Comparison of ENCODE assay signal across 8 cellular contexts in genomic region chr6:52498538-52499017, GRCh38.
A peak's percentile ranks its signal among the peaks of the same experiment; 100 is the strongest.
DNase-seq lines count a peak whose midpoint lies in the region; ATAC-seq, FAIRE-seq and TF ChIP-seq lines count a peak whose summit lies in the region.

No MANE protein-coding gene starts in this region.

- ATAC-seq in GM21528 (IDR thresholded peaks at IDR 0.05; ENCODE audit: low FRiP score, unreplicated experiment): peak; percentile 53
- ATAC-seq in HG03520 (IDR thresholded peaks at IDR 0.05; ENCODE audit: unreplicated experiment): peak; percentile 39
- peak; percentile 38 for ATAC-seq in memory B cell (ENCODE audit: low read depth)

- peak overlapping the region; percentile 100 for H3K27ac Mint-ChIP-seq in memory B cell

- no peak; the same call in 1 of the 2 replicates for TF ChIP-seq POLR2A in GM12891 (IDR thresholded peaks at IDR 0.05; ENCODE audit: low read depth, low read length)

- H3K9me3 Mint-ChIP-seq in memory B cell: peaks cover 2% of the 10 kb centered on the region

- peaks cover 41% of the 10 kb centered on the region for H3K4me1 Mint-ChIP-seq in memory B cell

- peaks cover 9% of the 10 kb centered on the region for H3K36me3 Mint-ChIP-seq in memory B cell

- peak overlapping the region; percentile 70 for H3K4me3 Mint-ChIP-seq in memory B cell

- FAIRE-seq in GM12891 (lab: Jason Lieb, UNC): peak; percentile 78

- in situ Hi-C loops in ACHN (cut with HindIII; ENCODE audit: low pct_ligation_motif_present, low pct_unique_long_range_greater_than_20kb, low sequenced_read_pairs): no loop called here

- H3K27me3 Mint-ChIP-seq in memory B cell: no peaks in the 10 kb centered on the region

- DNase-seq in GM12891 (ENCODE audit: insufficient read length, low spot score): no peak
- peak; percentile 30 to 59 for DNase-seq in memory B cell (ENCODE audit: low spot score in 2 of 2)
- no peak for DNase-seq in DMS79 treated with DMSO at 0.1 percent for 48 hours (lab: John Stamatoyannopoulos, UW)
- no peak for DNase-seq in DMS153 treated with DMSO at 0.1 percent for 48 hours (lab: John Stamatoyannopoulos, UW; ENCODE audit: unreplicated experiment)
- no peak for DNase-seq in activated CD4-positive, alpha-beta T cell treated with anti-CD3 and anti-CD28 coated beads, Interleukin-2, amount 50 U/mL, for 4 hours
- no peak for DNase-seq in ACHN

TF ChIP-seq in GM12891, 5 proteins besides CTCF, POLR2A, EP300 and RAD21:
- TF ChIP-seq TAF1 (IDR thresholded peaks at IDR 0.05; ENCODE audit: low read depth, low read length): peak; percentile 29; the same call in 1 of the 2 replicates
- peak; percentile 51 for TF ChIP-seq SPI1 (IDR thresholded peaks at IDR 0.05; ENCODE audit: low read depth, low read length)
- TF ChIP-seq POU2F2 (IDR thresholded peaks at IDR 0.05; ENCODE audit: low read depth, low read length): no peak
- no peak; the same call in 1 of the 2 replicates for TF ChIP-seq POLR2AphosphoS5 (IDR thresholded peaks at IDR 0.05; ENCODE audit: low read depth, low read length)

Comparison
In these comparisons a context has a peak if more than half of its experiments do, and no peak if none do; other contexts are left out.
1. DNase-seq: peak in memory B cell (2 of 2); none in GM12891 (single experiment), DMS79 treated with DMSO at 0.1 percent for 48 hours (single experiment), DMS153 treated with DMSO at 0.1 percent for 48 hours (single experiment), activated CD4-positive, alpha-beta T cell treated with anti-CD3 and anti-CD28 coated beads, Interleukin-2, amount 50 U/mL, for 4 hours (0 of 2) and ACHN (single experiment).
2. Peak in every context shown above with its lines, with median percentiles within 50 percentile points of each other: ATAC-seq.